8 cellular contexts compared by ENCODE assay signal in genomic region chr15:34366271-34367043, GRCh38. TPM values are rescaled to one million over a fixed set of nuclear protein-coding genes. Genes with fewer than 3 reads are reported as not detected.
DNase-seq lines count a peak whose midpoint lies in the region; ATAC-seq and TF ChIP-seq lines count a peak whose summit lies in the region.

No MANE protein-coding gene starts in this region.

- peak; percentile 65 for DNase-seq in AG08396 (ENCODE audit: low spot score)
- peak; percentile 62 for DNase-seq in GM20000 (ENCODE audit: low spot score)
- DNase-seq in NCI-H2171 (lab: John Stamatoyannopoulos, UW) = peak; percentile 24
- peak; percentile 30 for DNase-seq in activated CD4-positive, CD25-positive, alpha-beta regulatory T cell treated with anti-CD3 and anti-CD28 coated beads, Interleukin-2, amount 50 U/mL, for 16 hours (ENCODE audit: low read depth, low spot score)
- DNase-seq in colonic mucosa = peak; percentile 91
- DNase-seq in left colon = peak; percentile 90 to 92
- DNase-seq in stimulated activated CD4-positive, alpha-beta T cell treated with anti-CD3 and anti-CD28 coated beads, Interleukin-1b, Interleukin-23, amount 100 ng/mL, for 48 hours = peak; percentile 50

- ATAC-seq in left colon (peak; percentile 67), HG02642 (IDR thresholded peaks at IDR 0.05; ENCODE audit: poor library complexity, unreplicated experiment) (no peak)

- H3K9ac ChIP-seq in colonic mucosa (ENCODE audit: low read depth in 2 of 2, low read length in 2 of 2) = peak overlapping the region; percentile 82 to 92

- intact Hi-C loops in colonic mucosa (cut with DNase I) = loop anchor here (2.0 to 10.0 kb wide), 2 partner anchors 24 to 132 kb away; partner anchors contain the start of genes NOP10 and NUTM1
- intact Hi-C loops in left colon (cut with DNase I, micrococcal nuclease) = no loop called here

- no peak for TF ChIP-seq CTCF in GM20000 (IDR thresholded peaks at IDR 0.05; ENCODE audit: extremely low read depth, missing control alignments)
- TF ChIP-seq CTCF in colonic mucosa (IDR thresholded peaks at IDR 0.05) = no peak

- no peaks in the 10 kb centered on the region for H3K9me3 ChIP-seq in colonic mucosa

- H3K4me3 ChIP-seq in colonic mucosa = peak overlapping the region; percentile 76

- H3K27ac ChIP-seq in colonic mucosa = peak overlapping the region; percentile 100

- H3K36me3 ChIP-seq in colonic mucosa = no peaks in the 10 kb centered on the region

- no peaks in the 10 kb centered on the region for H3K27me3 ChIP-seq in colonic mucosa

- peaks cover 8% of the 10 kb centered on the region for H3K4me1 ChIP-seq in colonic mucosa

RNA-seq across cellular contexts. Expression of gene LPCAT4, which starts 0.5 kb away (rescaled TPM):
- total RNA-seq in colonic mucosa (100 to 1,000 TPM; 174 to 175 TPM), left colon (100 to 1,000 TPM; 215 to 225 TPM)

RNA-seq across cellular contexts. Expression of gene NUTM1, which starts 23.3 kb away (rescaled TPM):
- not detected for total RNA-seq in colonic mucosa
- total RNA-seq in left colon = not detected

RNA-seq across cellular contexts. Expression of gene NOP10, which starts 23.5 kb away (rescaled TPM):
- 100 to 1,000 TPM; 143 to 184 TPM for total RNA-seq in colonic mucosa
- 100 to 1,000 TPM; 139 to 142 TPM for total RNA-seq in left colon

RNA-seq across cellular contexts. Expression of gene SLC12A6, which starts 28.9 kb away (rescaled TPM):
- total RNA-seq in colonic mucosa = 10 to 100 TPM; 13.8 to 18.8 TPM
- total RNA-seq in left colon = 10 to 100 TPM; 13.9 to 19.2 TPM

Comparison
In these comparisons a context has a peak if more than half of its experiments do, and no peak if none do; other contexts are left out.
1. DNase-seq: peak in every context shown above with its lines; median percentile 91 in colonic mucosa; 91 in left colon; 65 in AG08396; 62 in GM20000; 50 in stimulated activated CD4-positive, alpha-beta T cell treated with anti-CD3 and anti-CD28 coated beads, Interleukin-1b, Interleukin-23, amount 100 ng/mL, for 48 hours; 30 in activated CD4-positive, CD25-positive, alpha-beta regulatory T cell treated with anti-CD3 and anti-CD28 coated beads, Interleukin-2, amount 50 U/mL, for 16 hours; 24 in NCI-H2171.